Comparison of ENCODE assay signal across 8 cellular contexts in genomic region chr12:21656931-21657335, GRCh38. TPM values are rescaled to one million over a fixed set of nuclear protein-coding genes. Genes with fewer than 3 reads are reported as not detected.
DNase-seq lines count a peak whose midpoint lies in the region; TF ChIP-seq lines count a peak whose summit lies in the region.

No MANE protein-coding gene starts in this region.

- peaks cover 48% of the 10 kb centered on the region for H3K36me3 ChIP-seq in iPS-20b (ENCODE audit: insufficient read depth, low read depth, low read length)
- peaks cover 0 to 9% (median 7%) of the 10 kb centered on the region in 3 donors for H3K36me3 ChIP-seq in skeletal muscle tissue (ENCODE audit: control insufficient read depth in 3 of 3, insufficient read depth in 3 of 3, low read length in 3 of 3)

- H3K27me3 ChIP-seq in iPS-20b (ENCODE audit: insufficient read depth, low read length) (no peaks in the 10 kb centered on the region), skeletal muscle tissue (ENCODE audit: control insufficient read depth in 3 of 3, insufficient read depth in 3 of 3, low read length in 3 of 3) (no peaks in the 10 kb centered on the region)

- no peaks in the 10 kb centered on the region for H3K9me3 ChIP-seq in iPS-20b (ENCODE audit: insufficient read depth, low read depth, low read length)
- H3K9me3 ChIP-seq in skeletal muscle tissue (ENCODE audit: control insufficient read depth in 3 of 3, low read length in 3 of 3): no peaks in the 10 kb centered on the region

- peak overlapping the region; percentile 96 for H3K4me3 ChIP-seq in iPS-20b (ENCODE audit: low read length)
- H3K4me3 ChIP-seq in skeletal muscle tissue (ENCODE audit: low read length in 3 of 3): peak overlapping the region; percentile 89 to 94 (median 93)

- peak overlapping the region; percentile 98 for H3K27ac ChIP-seq in iPS-20b (ENCODE audit: low read length)
- H3K27ac ChIP-seq in skeletal muscle tissue (ENCODE audit: low read depth, low read length): peak overlapping the region; percentile 68

- no peak for TF ChIP-seq CTCF in GM20000 (IDR thresholded peaks at IDR 0.05; ENCODE audit: extremely low read depth, missing control alignments)

- H3K9ac ChIP-seq in iPS-20b (ENCODE audit: low read depth, low read length) (peak overlapping the region; percentile 99), skeletal muscle tissue (ENCODE audit: low read depth in 1 of 3, low read length in 3 of 3) (peak overlapping the region; percentile 67 to 87 (median 83))

- H3K4me1 ChIP-seq in iPS-20b (ENCODE audit: insufficient read depth, low read length) (peaks cover 13% of the 10 kb centered on the region; the same call in 1 of the 2 replicates), skeletal muscle tissue (ENCODE audit: control insufficient read depth in 3 of 3, insufficient read depth in 3 of 3, low read length in 3 of 3) (peaks cover 0 to 12% (median 10%) of the 10 kb centered on the region in 3 donors)

- DNase-seq in COR-L47 (lab: John Stamatoyannopoulos, UW) (peak; percentile 6), GM20000 (ENCODE audit: low spot score) (peak; percentile 36), HS-27A (ENCODE audit: low read depth) (peak; percentile 23), SW480 (ENCODE audit: low spot score) (peak; percentile 49), brain pericyte (ENCODE audit: low read depth, low spot score) (peak; percentile 5), GM19240 (ENCODE audit: insufficient read length, low spot score) (no peak)

RNA-seq across cellular contexts. Expression of gene LDHB, which starts 0.7 kb away (rescaled TPM):
- total RNA-seq in skeletal muscle tissue: 498 TPM

RNA-seq across cellular contexts. Expression of gene GYS2, which starts 52.3 kb away (rescaled TPM):
- not detected for total RNA-seq in skeletal muscle tissue
